In genomic region chr15:101273534-101273933, GRCh38 we compare ENCODE assay signal across 21 cellular contexts.
"Had no signal": no experiment of that assay in that cellular context is flagged by ENCODE, and none has a peak within 500 bp of the region (broad histone marks: within the 10 kb centered on the region; RNA-seq: fewer than 3 reads in every experiment).

No MANE protein-coding gene starts in this region.

- H3K27me3 Mint-ChIP-seq: stimulated activated memory B cell treated with anti-CD40 and anti-IgM and Interleukin-4, amounts not matched to agents 10 μg/mL and 1 μg/mL and 100 μg/mL, for 72 hours had no signal

- H3K27ac Mint-ChIP-seq: nephron; stimulated activated memory B cell treated with anti-CD40 and anti-IgM and Interleukin-4, amounts not matched to agents 10 μg/mL and 1 μg/mL and 100 μg/mL, for 72 hours had no signal

- H3K4me3 Mint-ChIP-seq: activated T-helper 1 cell treated with anti-CD3 and anti-CD28 coated beads, Interleukin-12 subunit alpha, Interleukin-12 subunit beta, Interleukin-2, Interleukin-4 antibody, amounts not matched to agents 30 ng/mL and 10 ng/mL and 1 ng/mL, durations not matched to agents 14 hours and 24 hours and 36 hours; stimulated activated memory B cell treated with anti-CD40 and anti-IgM and Interleukin-4, amounts not matched to agents 10 μg/mL and 1 μg/mL and 100 μg/mL, for 72 hours had no signal

- DNase-seq: activated CD4-positive, alpha-beta T cell treated with anti-CD3 and anti-CD28 coated beads for 1 hour; anterior cingulate cortex; body of pancreas; caudate nucleus; dermis blood vessel endothelial cell; effector CD8-positive, alpha-beta T cell; foreskin melanocyte; glutamatergic neuron; hypothalamus; mesenchymal stem cell; ovary; right lobe of liver; small intestine; stimulated activated CD4-positive, alpha-beta T cell treated with anti-CD3 and anti-CD28 coated beads, Interleukin-2, amount 100 ng/mL, for 24 hours; stomach; T-helper 1 cell; T-helper 9 cell had no signal

- H3K9me3 Mint-ChIP-seq: activated T-helper 1 cell treated with anti-CD3 and anti-CD28 coated beads, Interleukin-12 subunit alpha, Interleukin-12 subunit beta, Interleukin-2, Interleukin-4 antibody, amounts not matched to agents 30 ng/mL and 10 ng/mL and 1 ng/mL, durations not matched to agents 14 hours and 24 hours and 36 hours; nephron; stimulated activated memory B cell treated with anti-CD40 and anti-IgM and Interleukin-4, amounts not matched to agents 10 μg/mL and 1 μg/mL and 100 μg/mL, for 72 hours had no signal

- ATAC-seq: body of pancreas; esophagus mucosa; right lobe of liver; stimulated activated memory B cell treated with anti-CD40 and anti-IgM and Interleukin-4, amounts not matched to agents 10 μg/mL and 1 μg/mL and 100 μg/mL, for 72 hours had no signal
